Comparison of ENCODE assay signal across 1 cellular context in genomic region chr7:82223580-82223979, GRCh38.
A peak's percentile ranks its signal among the peaks of the same experiment; 100 is the strongest.
TF ChIP-seq lines count a peak whose summit lies in the region.

No MANE protein-coding gene starts in this region.

TF ChIP-seq in GM12878, 131 proteins besides CTCF, POLR2A, EP300 and RAD21:
- peak; percentile 61; the same call in 1 of the 2 replicates for TF ChIP-seq MTA2 (IDR thresholded peaks at IDR 0.05; ENCODE audit: low read depth)
- TF ChIP-seq DPF2 (IDR thresholded peaks at IDR 0.05), result 0 out of 2 replicates have a peak, but pooled peaks have one; percentile 23
- TF ChIP-seq TCF12 (IDR thresholded peaks at IDR 0.05; ENCODE audit: low read depth, low read length), result no peak
- TF ChIP-seq TBL1XR1 (IDR thresholded peaks at IDR 0.05; ENCODE audit: low read depth, low read length), result no peak
